In genomic region chr22:36239150-36239400, GRCh38 we compare ENCODE assay signal across 8 cellular contexts. TPM values are rescaled to one million over a fixed set of nuclear protein-coding genes. Genes with fewer than 3 reads are reported as not detected.
A peak's percentile ranks its signal among the peaks of the same experiment; 100 is the strongest.
DNase-seq lines count a peak whose midpoint lies in the region; ATAC-seq and TF ChIP-seq lines count a peak whose summit lies in the region.

No MANE protein-coding gene starts in this region.

- H3K4me3 Mint-ChIP-seq in brain, result peak overlapping the region; percentile 88 to 96 (median 95)

- no peak for TF ChIP-seq CTCF in brain (conservative IDR thresholded peaks at IDR 0.05)
- no peak for TF ChIP-seq CTCF in right lobe of liver (IDR thresholded peaks at IDR 0.05)
- no peak for TF ChIP-seq CTCF in tibial nerve (IDR thresholded peaks at IDR 0.05)

- H3K4me1 ChIP-seq in ES-I3 (ENCODE audit: insufficient read depth, low read length), result peaks cover 6% of the 10 kb centered on the region; the same call in 1 of the 2 replicates
- H3K4me1 ChIP-seq in HUES48 (ENCODE audit: control insufficient read depth, insufficient read depth, low read length), result peaks cover 11% of the 10 kb centered on the region; the same call in 1 of the 2 replicates
- peaks cover 0 to 22% (median 5%) of the 10 kb centered on the region in 4 donors for H3K4me1 ChIP-seq in right lobe of liver
- H3K4me1 ChIP-seq in tibial nerve, result peaks cover 0 to 60% (median 37%) of the 10 kb centered on the region in 4 donors

- DNase-seq in right lobe of liver (no peak), tibial nerve (ENCODE audit: low spot score in 2 of 2) (no peak), HK-2 (ENCODE audit: unreplicated experiment) (no peak), DMS153 treated with DMSO at 0.1 percent for 48 hours (lab: John Stamatoyannopoulos, UW; ENCODE audit: unreplicated experiment) (no peak), NCI-H510A (lab: John Stamatoyannopoulos, UW) (no peak)

- 0% methylated on average over 1 of the region's 4 CpGs for WGBS in right lobe of liver (ENCODE audit: insufficient coverage, low coverage, low lambda C conversion rate, missing lambda C conversion rate)
- WGBS in tibial nerve, 2 donors, result 0% methylated on average over 4 of the region's 4 CpGs

- H3K27me3 Mint-ChIP-seq in brain, result no peaks in the 10 kb centered on the region

- TF ChIP-seq EP300 in tibial nerve (IDR thresholded peaks at IDR 0.05), result no peak

- H3K4me3 ChIP-seq in HUES48 (ENCODE audit: low read depth, low read length) (peak overlapping the region; percentile 71), right lobe of liver (peak overlapping the region; percentile 73 to 84 (median 78)), tibial nerve (peak overlapping the region; percentile 45 to 68 (median 66))

- peaks cover 19% of the 10 kb centered on the region for H3K36me3 Mint-ChIP-seq in brain

- peaks cover 66% of the 10 kb centered on the region for H3K4me1 Mint-ChIP-seq in brain

- H3K9me3 ChIP-seq in ES-I3 (ENCODE audit: control insufficient read depth, insufficient read depth, low read length) (no peaks in the 10 kb centered on the region; the same call in none of the 2 replicates), HUES48 (ENCODE audit: control insufficient read depth, insufficient read depth, low read length) (no peaks in the 10 kb centered on the region), right lobe of liver (no peaks in the 10 kb centered on the region), tibial nerve (no peaks in the 10 kb centered on the region)

- H3K27ac ChIP-seq in HUES48 (ENCODE audit: low read depth, low read length) (peak overlapping the region; percentile 56), right lobe of liver (peak overlapping the region; percentile 78 to 95 (median 90)), tibial nerve (peak overlapping the region; percentile 77 to 98 (median 95))

- H3K27me3 ChIP-seq in HUES48 (ENCODE audit: control insufficient read depth, insufficient read depth, low read length) (no peaks in the 10 kb centered on the region), right lobe of liver (no peaks in the 10 kb centered on the region), tibial nerve (no peaks in the 10 kb centered on the region)

- intact Hi-C loops in right lobe of liver (cut with DNase I), result loop anchor here (10.0 kb wide), 1 partner anchor 46 kb away; no protein-coding TSS in a partner anchor

- peak overlapping the region; percentile 48 for H3K9ac ChIP-seq in ES-I3 (ENCODE audit: low read depth, low read length)
- H3K9ac ChIP-seq in HUES48 (ENCODE audit: low read depth, low read length), result peak overlapping the region; percentile 57

- TF ChIP-seq POLR2A in right lobe of liver (IDR thresholded peaks at IDR 0.05) (no peak), tibial nerve (IDR thresholded peaks at IDR 0.05) (no peak)

- H3K36me3 ChIP-seq in ES-I3 (ENCODE audit: insufficient read depth, low read length), result no peaks in the 10 kb centered on the region
- 0 out of 2 replicates have a peak, but pooled peaks cover 2% of the 10 kb centered on the region for H3K36me3 ChIP-seq in HUES48 (ENCODE audit: control insufficient read depth, insufficient read depth, low read length)
- peaks cover 0 to 2% (median 0%) of the 10 kb centered on the region in 4 donors for H3K36me3 ChIP-seq in right lobe of liver
- peaks cover 0 to 10% (median 0%) of the 10 kb centered on the region in 3 donors for H3K36me3 ChIP-seq in tibial nerve

- peaks cover 11 to 28% (median 22%) of the 10 kb centered on the region in 5 experiments for H3K9me3 Mint-ChIP-seq in brain

- H3K27ac Mint-ChIP-seq in brain, result peak overlapping the region; percentile 95 to 100 (median 99)

- ATAC-seq in right lobe of liver, result peak; percentile 6 to 24 (median 20)

RNA-seq across cellular contexts. Expression of gene APOL2, which starts 0.3 kb away (rescaled TPM):
- 16.9 TPM for polyA plus RNA-seq in brain (ENCODE audit: insufficient read depth, low read depth, low replicate concordance)
- total RNA-seq in right lobe of liver (100 to 1,000 TPM in 1 of 6 experiments, 10 to 100 TPM in 5; 40.8 to 121 (median 57.5) TPM), tibial nerve (100 to 1,000 TPM in 1 of 4 donors, 10 to 100 TPM in 3; 76.9 to 112 (median 79.4) TPM)

RNA-seq across cellular contexts. Expression of gene APOL1, which starts 13.9 kb away (rescaled TPM):
- polyA plus RNA-seq in brain (ENCODE audit: insufficient read depth, low read depth, low replicate concordance), result 5.0 TPM
- total RNA-seq in right lobe of liver (100 to 1,000 TPM in 5 of 6 experiments, 10 to 100 TPM in 1; 85.1 to 299 (median 119) TPM), tibial nerve (10 to 100 TPM in 3 of 4 donors, 1 to 10 TPM in 1; 8.3 to 16.8 (median 10.1) TPM)

RNA-seq across cellular contexts. Expression of gene APOL4, which starts 37.5 kb away (rescaled TPM):
- 6.1 TPM for polyA plus RNA-seq in brain (ENCODE audit: insufficient read depth, low read depth, low replicate concordance)
- total RNA-seq in right lobe of liver (1 to 10 TPM in 4 of 6 experiments, not detected in 2; 1.1 to 1.6 (median 1.4) TPM), tibial nerve (10 to 100 TPM in 2 of 4 donors, 1 to 10 TPM in 2; 1.2 to 57.6 (median 11.2) TPM)

Comparison
In these comparisons a context has a peak if more than half of its experiments do, and no peak if none do; other contexts are left out.
1. RNA of gene APOL1, which starts 13.9 kb away (total RNA-seq): 85.1 to 299 TPM in right lobe of liver; 8.3 to 16.8 TPM in tibial nerve; every median in the first group is over 4 times any median in the second.
2. Peak in every context shown above with its lines, with median percentiles within 50 percentile points of each other: H3K27ac ChIP-seq and H3K4me3 ChIP-seq.